ENCODE assay signal across 8 cellular contexts in the genomic region with DNA sequence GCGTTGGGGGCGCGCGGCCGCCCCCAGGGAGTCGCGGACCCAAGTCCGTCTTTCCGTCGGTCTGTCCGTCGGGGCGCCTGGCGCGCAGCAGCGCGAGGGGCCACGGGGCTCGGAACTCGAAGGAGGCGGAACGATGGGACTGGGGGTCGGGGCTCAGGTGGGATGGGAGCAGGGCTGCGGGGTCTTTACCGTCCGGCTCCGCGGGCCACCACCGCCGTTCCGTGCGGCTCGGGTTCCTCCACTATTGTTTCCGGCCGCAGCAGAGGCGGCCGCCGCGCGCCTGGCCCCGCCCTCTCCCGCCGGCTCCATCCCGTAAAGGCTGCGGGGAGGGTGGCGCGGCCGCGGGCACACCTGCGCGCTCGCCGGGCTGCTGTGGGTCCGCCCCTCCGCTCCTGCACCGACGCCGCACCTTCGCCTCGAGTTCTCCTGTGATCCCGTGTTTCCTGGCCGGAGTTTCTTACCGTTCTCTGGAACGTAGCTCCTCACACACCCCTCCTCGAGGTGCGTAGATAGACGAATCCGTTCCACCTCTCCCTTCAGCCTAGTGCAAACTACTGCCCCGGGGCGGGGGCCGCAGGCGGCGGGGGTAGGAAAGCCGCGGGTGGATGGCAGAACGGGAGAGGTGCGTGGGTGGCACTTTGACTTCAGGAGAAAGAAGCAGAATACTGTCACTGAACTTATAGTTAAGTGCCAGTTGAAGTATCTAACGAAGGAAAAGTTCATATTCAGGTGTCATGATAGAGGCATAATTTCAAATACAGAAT. TPM values are rescaled to one million over a fixed set of nuclear protein-coding genes. Genes with fewer than 3 reads are reported as not detected.
DNase-seq lines count a peak whose midpoint lies in the region; ATAC-seq and TF ChIP-seq lines count a peak whose summit lies in the region.

A gene (minus strand): TSS at position 243 of the 764 bp plus-strand sequence. CDS start 1,038 bp downstream, outside the sequence.

- in situ Hi-C loops in GM23248 (cut with MboI): no loop called here

- peaks cover 4% of the 10 kb centered on the region for H3K27me3 Mint-ChIP-seq in nephron progenitor cell (ENCODE audit: low read depth, poor library complexity)
- no peaks in the 10 kb centered on the region for H3K27me3 Mint-ChIP-seq in stimulated activated naive CD8-positive, alpha-beta T cell treated with anti-CD3 and anti-CD28 coated beads, Interleukin-15, amount 100 ng/mL, for 72 hours

- H3F3A ChIP-seq in GM23248 (ENCODE audit: insufficient read depth): no peaks in the 10 kb centered on the region

- peaks cover 28% of the 10 kb centered on the region for H3K4me1 Mint-ChIP-seq in nephron progenitor cell
- peaks cover 37% of the 10 kb centered on the region for H3K4me1 Mint-ChIP-seq in stimulated activated naive CD8-positive, alpha-beta T cell treated with anti-CD3 and anti-CD28 coated beads, Interleukin-15, amount 100 ng/mL, for 72 hours

- POLR2A ChIA-PET in RWPE1 (lab: Yijun Ruan, JAX; ENCODE audit: low non-redundant PET): interaction anchor here (0.5 kb wide), 1 partner anchor 104 kb away, joined by 3 read pairs; no protein-coding TSS in a partner anchor

- H3K9me3 Mint-ChIP-seq in nephron progenitor cell: no peaks in the 10 kb centered on the region
- H3K9me3 Mint-ChIP-seq in stimulated activated naive CD8-positive, alpha-beta T cell treated with anti-CD3 and anti-CD28 coated beads, Interleukin-15, amount 100 ng/mL, for 72 hours: peaks cover 7% of the 10 kb centered on the region in 2 donors

- H3K9ac ChIP-seq in GM23248 (peak within 1 kb of the TSS; percentile 84), Karpas-422 (ENCODE audit: low read length) (peak within 1 kb of the TSS; percentile 91)

- 0 to 1% methylated on average over 35 to 66 of the region's 78 CpGs for WGBS in GM23248 (ENCODE audit: low coverage in 1 of 2, low lambda C conversion rate in 2 of 2, missing lambda C conversion rate in 2 of 2), 2 experiments

- peak within 1 kb of the TSS; percentile 100 for H3K27ac Mint-ChIP-seq in nephron progenitor cell
- H3K27ac Mint-ChIP-seq in stimulated activated naive CD8-positive, alpha-beta T cell treated with anti-CD3 and anti-CD28 coated beads, Interleukin-15, amount 100 ng/mL, for 72 hours: peak within 1 kb of the TSS; percentile 100

- peak within 1 kb of the TSS; percentile 85 for H2AFZ ChIP-seq in GM23248
- peak within 1 kb of the TSS; percentile 83 for H2AFZ ChIP-seq in Karpas-422 (ENCODE audit: low read length)

- H3K4me2 ChIP-seq in GM23248 (ENCODE audit: unreplicated experiment): peak within 1 kb of the TSS; percentile 84
- peak within 1 kb of the TSS; percentile 95 for H3K4me2 ChIP-seq in Karpas-422 (ENCODE audit: low read depth, low read length, poor library complexity, severe bottlenecking)

- H3K4me3 ChIP-seq in GM23248 (peak within 1 kb of the TSS; percentile 82), Karpas-422 (ENCODE audit: low read length) (peak within 1 kb of the TSS; percentile 74), fibroblast of pulmonary artery (replicated peaks; ENCODE audit: low read depth, low read length) (peak within 1 kb of the TSS; percentile 80)

- H4K20me1 ChIP-seq in GM23248 (ENCODE audit: insufficient read depth) (no peaks in the 10 kb centered on the region), Karpas-422 (ENCODE audit: insufficient read depth, low read depth, low read length) (peaks cover 7% of the 10 kb centered on the region; the same call in 1 of the 2 replicates)

- no peaks in the 10 kb centered on the region for H3K27me3 ChIP-seq in GM23248 (replicated peaks; ENCODE audit: insufficient read depth)
- H3K27me3 ChIP-seq in Karpas-422 (ENCODE audit: low read length): no peaks in the 10 kb centered on the region

- H3K36me3 Mint-ChIP-seq in nephron progenitor cell (ENCODE audit: low read depth): peaks cover 17% of the 10 kb centered on the region

- H3K4me1 ChIP-seq in GM23248 (ENCODE audit: insufficient read depth): no peaks in the 10 kb centered on the region
- H3K4me1 ChIP-seq in Karpas-422 (ENCODE audit: low read length): peaks cover 34% of the 10 kb centered on the region

- DNase-seq in Daoy (ENCODE audit: low read depth) (peak; percentile 80), GM23248 (peak; percentile 87), Karpas-422 (peak; percentile 93), RWPE1 (ENCODE audit: low spot score) (peak; percentile 86), fibroblast of pulmonary artery (ENCODE audit: low read depth) (peak; percentile 90), nephron progenitor cell (peak; percentile 82)
- DNase-seq in activated T-helper 9 cell treated with anti-CD3 and anti-CD28 coated beads, Interleukin-2, amount 50 U/mL, for 16 hours (ENCODE audit: low read depth): peak; percentile 82
- peak; percentile 93 to 95 for DNase-seq in stimulated activated naive CD8-positive, alpha-beta T cell treated with anti-CD3 and anti-CD28 coated beads, Interleukin-15, amount 100 ng/mL, for 72 hours

- no peaks in the 10 kb centered on the region for H3K9me2 ChIP-seq in GM23248 (ENCODE audit: insufficient read depth)
- H3K9me2 ChIP-seq in Karpas-422 (replicated peaks; ENCODE audit: insufficient read depth, low read length): no peaks in the 10 kb centered on the region; the same call in 1 of the 2 replicates

- H3K27ac ChIP-seq in GM23248: peak within 1 kb of the TSS; percentile 48
- peak within 1 kb of the TSS; percentile 81 for H3K27ac ChIP-seq in Karpas-422 (ENCODE audit: low read length)
- H3K27ac ChIP-seq in RWPE1: peak within 1 kb of the TSS; percentile 86

- TF ChIP-seq CTCF in RWPE1 (conservative IDR thresholded peaks at IDR 0.05; ENCODE audit: low read depth) (no peak), fibroblast of pulmonary artery (IDR thresholded peaks at IDR 0.05; ENCODE audit: low read length, missing control alignments) (no peak), nephron progenitor cell (IDR thresholded peaks at IDR 0.05) (no peak)

- H3K9me3 ChIP-seq in GM23248 (ENCODE audit: low read depth) (no peaks in the 10 kb centered on the region), Karpas-422 (ENCODE audit: low read length) (no peaks in the 10 kb centered on the region)

- ATAC-seq in stimulated activated naive CD8-positive, alpha-beta T cell treated with anti-CD3 and anti-CD28 coated beads, Interleukin-15, amount 100 ng/mL, for 72 hours: peak; percentile 93

- CTCF ChIA-PET in RWPE1 (lab: Yijun Ruan, JAX): no interaction called here

- peak within 1 kb of the TSS; percentile 96 for H3K4me3 Mint-ChIP-seq in nephron progenitor cell
- H3K4me3 Mint-ChIP-seq in stimulated activated naive CD8-positive, alpha-beta T cell treated with anti-CD3 and anti-CD28 coated beads, Interleukin-15, amount 100 ng/mL, for 72 hours: peak within 1 kb of the TSS; percentile 92 to 97

- H3K36me3 ChIP-seq in GM23248 (ENCODE audit: low read depth): no peaks in the 10 kb centered on the region
- peaks cover 30% of the 10 kb centered on the region for H3K36me3 ChIP-seq in Karpas-422 (ENCODE audit: insufficient read depth, low read length)

- H3K79me2 ChIP-seq in GM23248 (ENCODE audit: insufficient read depth) (no peaks in the 10 kb centered on the region), Karpas-422 (ENCODE audit: low read length) (peaks cover 48% of the 10 kb centered on the region)

RNA-seq across cellular contexts. Expression of the gene that starts here (rescaled TPM):
- 3.9 and 4.8 TPM in 2 replicates for total RNA-seq in Daoy (2014; rRNA removed; shearing (Covaris generic))
- total RNA-seq in GM23248 (2014; rRNA removed; shearing (Covaris generic)): 2.5 and 3.7 TPM in 2 replicates
- polyA plus RNA-seq in GM23248 (2016; fragmentation: Nextera tagmentation; extraction: Ambion mirVana): 4.4 and 4.9 TPM in 2 replicates
- total RNA-seq in Karpas-422 (2014; rRNA removed; shearing (Covaris generic); ENCODE audit: low replicate concordance): 31.6 and 37.4 TPM in 2 replicates

Comparison
In these comparisons a context has a peak if more than half of its experiments do, and no peak if none do; other contexts are left out.
1. Peak in every context shown above with its lines: DNase-seq, ATAC-seq, H3K4me3 ChIP-seq and H3K27ac ChIP-seq.